In the genomic region with DNA sequence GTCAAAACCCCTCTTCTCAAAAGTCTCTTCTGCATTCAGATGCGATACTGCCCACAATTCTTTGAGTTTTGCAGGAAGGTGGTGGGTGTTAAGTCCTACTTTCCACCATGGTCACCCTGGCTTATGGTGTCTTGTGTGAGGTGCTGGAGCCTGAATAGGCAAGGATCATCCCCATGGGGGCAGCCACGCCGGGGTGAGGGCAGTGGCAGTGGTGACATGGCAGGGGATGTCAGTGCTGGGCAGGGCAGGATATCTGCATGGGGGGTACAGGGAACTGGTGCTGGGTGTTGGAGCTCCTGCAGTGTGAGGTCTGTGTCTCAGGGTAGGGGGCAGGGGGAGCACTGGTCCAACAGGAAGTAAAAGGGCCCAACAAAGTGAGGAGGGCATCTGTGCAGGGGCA, we compare ENCODE assay signal across 22 cellular contexts. TPM values are rescaled to one million over a fixed set of nuclear protein-coding genes. Genes with fewer than 3 reads are reported as not detected.
DNase-seq lines count a peak whose midpoint lies in the region; ATAC-seq and TF ChIP-seq lines count a peak whose summit lies in the region.
"Had no signal": no experiment of that assay in that cellular context is flagged by ENCODE, and none has a peak within 500 bp of the region (broad histone marks: within the 10 kb centered on the region; RNA-seq: fewer than 3 reads in every experiment).

No MANE protein-coding gene starts in this region.

- no peak for ATAC-seq in GM23338
- peak; percentile 24 for ATAC-seq in stimulated activated memory B cell treated with anti-CD40 and anti-IgM and Interleukin-4, amounts not matched to agents 10 μg/mL and 1 μg/mL and 100 μg/mL, for 72 hours
- ATAC-seq: A549, GM12878 had no signal

- H3K27me3 ChIP-seq in GM23338 (ENCODE audit: insufficient read depth): no peaks in the 10 kb centered on the region
- H3K27me3 ChIP-seq: BLaER1 treated with 17β-estradiol and CSF1 and Interleukin-3, amounts not matched to agents 10 nM and 100 nM had no signal

- TF ChIP-seq CTCF in GM23338 (conservative IDR thresholded peaks at IDR 0.05; ENCODE audit: low read depth in 2 of 2): no peak
- no peak for TF ChIP-seq CTCF in coronary artery (IDR thresholded peaks at IDR 0.05)

- H3K36me3 ChIP-seq in GM23338 (ENCODE audit: insufficient read depth): no peaks in the 10 kb centered on the region
- H3K36me3 ChIP-seq: BE2C; BLaER1 treated with 17β-estradiol and CSF1 and Interleukin-3, amounts not matched to agents 10 nM and 100 nM had no signal

- H3K27me3 Mint-ChIP-seq in GM23338 (ENCODE audit: insufficient read depth, low read depth, poor library complexity): peaks cover 4% of the 10 kb centered on the region
- H3K27me3 Mint-ChIP-seq in stimulated activated memory B cell treated with anti-CD40 and anti-IgM and Interleukin-4, amounts not matched to agents 10 μg/mL and 1 μg/mL and 100 μg/mL, for 72 hours: peaks cover 67% of the 10 kb centered on the region

- H3K9me3 Mint-ChIP-seq in GM23338: no peaks in the 10 kb centered on the region
- no peaks in the 10 kb centered on the region for H3K9me3 Mint-ChIP-seq in stimulated activated memory B cell treated with anti-CD40 and anti-IgM and Interleukin-4, amounts not matched to agents 10 μg/mL and 1 μg/mL and 100 μg/mL, for 72 hours
- H3K9me3 Mint-ChIP-seq: CD4-positive, alpha-beta T cell; CD8-positive, alpha-beta memory T cell had no signal

- H3K4me1 Mint-ChIP-seq in GM23338: peaks cover 2% of the 10 kb centered on the region; the same call in 1 of the 3 replicates
- no peaks in the 10 kb centered on the region for H3K4me1 Mint-ChIP-seq in stimulated activated memory B cell treated with anti-CD40 and anti-IgM and Interleukin-4, amounts not matched to agents 10 μg/mL and 1 μg/mL and 100 μg/mL, for 72 hours
- H3K4me1 Mint-ChIP-seq: CD14-positive monocyte; CD8-positive, alpha-beta memory T cell had no signal

- H3K4me2 ChIP-seq in GM23338: no peak overlapping the region
- H3K4me2 ChIP-seq: A549; BLaER1 treated with 17β-estradiol and CSF1 and Interleukin-3, amounts not matched to agents 10 nM and 100 nM had no signal

- no peak overlapping the region for H3K27ac ChIP-seq in GM23338 (ENCODE audit: low read depth)
- H3K27ac ChIP-seq in coronary artery: no peak overlapping the region
- H3K27ac ChIP-seq: A549; BLaER1 treated with 17β-estradiol and CSF1 and Interleukin-3, amounts not matched to agents 10 nM and 100 nM had no signal

- H3K36me3 Mint-ChIP-seq in GM23338 (ENCODE audit: low read depth): no peaks in the 10 kb centered on the region
- H3K36me3 Mint-ChIP-seq in stimulated activated memory B cell treated with anti-CD40 and anti-IgM and Interleukin-4, amounts not matched to agents 10 μg/mL and 1 μg/mL and 100 μg/mL, for 72 hours: no peaks in the 10 kb centered on the region
- H3K36me3 Mint-ChIP-seq: CD14-positive monocyte; CD8-positive, alpha-beta memory T cell had no signal

- no peak overlapping the region for H3K4me3 Mint-ChIP-seq in GM23338
- H3K4me3 Mint-ChIP-seq in stimulated activated memory B cell treated with anti-CD40 and anti-IgM and Interleukin-4, amounts not matched to agents 10 μg/mL and 1 μg/mL and 100 μg/mL, for 72 hours: no peak overlapping the region
- H3K4me3 Mint-ChIP-seq: CD4-positive, alpha-beta T cell; CD8-positive, alpha-beta memory T cell had no signal

- no peaks in the 10 kb centered on the region for H4K20me1 ChIP-seq in GM23338 (replicated peaks; ENCODE audit: insufficient read depth)
- H4K20me1 ChIP-seq: BLaER1 treated with 17β-estradiol and CSF1 and Interleukin-3, amounts not matched to agents 10 nM and 100 nM had no signal

- no peaks in the 10 kb centered on the region for H3F3A ChIP-seq in GM23338 (replicated peaks; ENCODE audit: low read depth)

- peaks cover 5% of the 10 kb centered on the region for H3K9me2 ChIP-seq in GM23338 (ENCODE audit: insufficient read depth)

- H3K4me1 ChIP-seq in GM23338 (ENCODE audit: insufficient read depth): no peaks in the 10 kb centered on the region; the same call in 1 of the 2 replicates
- H3K4me1 ChIP-seq: A549; BE2C; BLaER1 treated with 17β-estradiol and CSF1 and Interleukin-3, amounts not matched to agents 10 nM and 100 nM had no signal

- H3K4me3 ChIP-seq in GM23338: no peak overlapping the region
- H3K4me3 ChIP-seq in coronary artery: no peak overlapping the region
- H3K4me3 ChIP-seq: A549; BLaER1 treated with 17β-estradiol and CSF1 and Interleukin-3, amounts not matched to agents 10 nM and 100 nM; GM12878 had no signal

- DNase-seq in GM23338 (ENCODE audit: low spot score): no peak
- peak; percentile 46 for DNase-seq in coronary artery (ENCODE audit: low spot score)
- DNase-seq in mesenteric fat pad (ENCODE audit: low spot score): peak; percentile 72
- DNase-seq in NOMO-1 (lab: John Stamatoyannopoulos, UW; ENCODE audit: unreplicated experiment in 2 of 2): no peak
- DNase-seq in activated CD4-positive, alpha-beta T cell treated with anti-CD3 and anti-CD28 coated beads for 4 hours: no peak
- no peak for DNase-seq in amniotic stem cell (lab: John Stamatoyannopoulos, UW)
- DNase-seq: 8988T; ACHN; AML-193; BE2C; CD4-positive, alpha-beta T cell; CD8-positive, alpha-beta memory T cell; DMS79; EL; GDM1; GOT3; HCEC 1CT had no signal

- peak overlapping the region; percentile 48; the same call in 1 of the 2 replicates for H3K27ac Mint-ChIP-seq in GM23338
- no peak overlapping the region for H3K27ac Mint-ChIP-seq in stimulated activated memory B cell treated with anti-CD40 and anti-IgM and Interleukin-4, amounts not matched to agents 10 μg/mL and 1 μg/mL and 100 μg/mL, for 72 hours
- H3K27ac Mint-ChIP-seq: CD4-positive, alpha-beta T cell; CD8-positive, alpha-beta memory T cell had no signal

- no peak overlapping the region for H2AFZ ChIP-seq in GM23338

- H3K79me2 ChIP-seq in GM23338 (replicated peaks; ENCODE audit: insufficient read depth): no peaks in the 10 kb centered on the region

TF ChIP-seq in GM23338, 12 proteins besides CTCF, POLR2A, EP300 and RAD21:
- TF ChIP-seq CREB1 (CRISPR knock-in tag; IDR thresholded peaks at IDR 0.05; ENCODE audit: low read depth): no peak
TF ChIP-seq in GM23338: peak in this region for 0.

RNA-seq across cellular contexts. Expression of a gene that starts 2.3 kb away (rescaled TPM):
- total RNA-seq in GM23338 (2014; rRNA removed; shearing (Covaris generic)): 0.03 and 0.08 TPM in 2 replicates
- polyA plus RNA-seq in GM23338 (2016; fragmentation: Nextera tagmentation; extraction: Ambion mirVana): not detected in 2 replicates
- not detected for total RNA-seq in mesenteric fat pad
- total RNA-seq: CD4-positive, alpha-beta T cell; CD8-positive, alpha-beta memory T cell had no signal
- polyA plus RNA-seq: A549; CD14-positive monocyte; CD8-positive, alpha-beta memory T cell had no signal

Comparison
In these comparisons a context has a peak if more than half of its experiments do, and no peak if none do; other contexts are left out.
1. DNase-seq: peak in coronary artery (single experiment) and mesenteric fat pad (single experiment); none in GM23338 (single experiment), NOMO-1 (0 of 2), activated CD4-positive, alpha-beta T cell treated with anti-CD3 and anti-CD28 coated beads for 4 hours (0 of 2) and amniotic stem cell (single experiment).